8 cellular contexts compared by ENCODE assay signal in the genomic region with DNA sequence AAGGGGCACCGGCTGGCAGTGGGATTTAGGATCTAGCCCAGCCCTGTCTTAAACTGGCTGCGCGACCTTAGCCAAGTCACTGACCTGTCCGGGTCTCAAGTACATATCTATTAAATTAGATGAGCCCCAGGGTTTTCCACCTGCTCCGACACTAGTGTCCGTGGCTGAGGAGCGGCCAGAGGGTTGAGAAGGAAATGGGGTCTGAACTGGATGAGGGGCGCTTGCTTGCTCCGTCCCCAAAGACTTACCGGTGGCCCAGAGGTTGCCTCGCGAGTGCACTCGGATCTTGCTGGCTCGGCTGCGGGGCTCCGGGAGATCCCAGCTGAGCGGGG. TPM values are rescaled to one million over a fixed set of nuclear protein-coding genes. Genes with fewer than 3 reads are reported as not detected.
DNase-seq lines count a peak whose midpoint lies in the region; ATAC-seq and TF ChIP-seq lines count a peak whose summit lies in the region.

No MANE protein-coding gene starts in this region.

- peaks cover 0 to 13% of the 10 kb centered on the region in 2 donors for H3K36me3 Mint-ChIP-seq in CD4-positive, alpha-beta memory T cell
- H3K36me3 Mint-ChIP-seq in endodermal cell (ENCODE audit: low read depth) = peaks cover 5% of the 10 kb centered on the region

- peak overlapping the region; percentile 60 to 82 (median 72) for H3K4me3 Mint-ChIP-seq in CD4-positive, alpha-beta memory T cell
- peak overlapping the region; percentile 56 for H3K4me3 Mint-ChIP-seq in endodermal cell

- H3K9me3 Mint-ChIP-seq in CD4-positive, alpha-beta memory T cell = peaks cover 0 to 2% (median 0%) of the 10 kb centered on the region in 8 donors
- H3K9me3 Mint-ChIP-seq in endodermal cell = no peaks in the 10 kb centered on the region

- H4K20me1 ChIP-seq in osteoblast (ENCODE audit: insufficient read depth, low read length) = no peaks in the 10 kb centered on the region

- CTCF ChIA-PET in CD4-positive, alpha-beta memory T cell (lab: Charles Lee; ENCODE audit: partially characterized antibody) = interaction anchor here (1.1 to 3.5 kb wide), 8 partner anchors 11 to 220 kb away, joined by 3 to 19 read pairs (median 4); partner anchors contain the start of gene SEC11A

- peak overlapping the region; percentile 58 for H3K27ac ChIP-seq in CD4-positive, alpha-beta memory T cell (ENCODE audit: low read depth, low read length)
- H3K27ac ChIP-seq in endodermal cell (ENCODE audit: low read depth, low read length) (peak overlapping the region; percentile 22), osteoblast (ENCODE audit: low read depth, low read length) (peak overlapping the region; percentile 49)

- POLR2A ChIA-PET in CD4-positive, alpha-beta memory T cell (lab: Charles Lee; ENCODE audit: partially characterized antibody) = interaction anchor here (1.0 to 8.8 kb wide), 8 partner anchors 19 to 323 kb away, joined by 3 to 144 read pairs (median 21); partner anchors contain the start of gene SEC11A

- peaks cover 13% of the 10 kb centered on the region for H3K79me2 ChIP-seq in osteoblast (ENCODE audit: insufficient read depth, low read length)

- WGBS in endodermal cell (ENCODE audit: insufficient coverage in 1 of 2, insufficient read length in 1 of 2), 2 experiments = 26 to 35% methylated on average over 10 to 17 of the region's 17 CpGs

- no peaks in the 10 kb centered on the region for H3K27me3 Mint-ChIP-seq in CD4-positive, alpha-beta memory T cell
- H3K27me3 Mint-ChIP-seq in endodermal cell (ENCODE audit: insufficient read depth) = peaks cover 20% of the 10 kb centered on the region

- no peak for TF ChIP-seq CTCF in endodermal cell (conservative IDR thresholded peaks at IDR 0.05)
- TF ChIP-seq CTCF in osteoblast (IDR thresholded peaks at IDR 0.05; ENCODE audit: extremely low read depth, low read depth, low read length) = no peak

- H3K9ac ChIP-seq in NT2/D1 (ENCODE audit: insufficient read length, low read depth) (peak overlapping the region; percentile 84), endodermal cell (ENCODE audit: extremely low read depth, low read length, poor library complexity, severe bottlenecking) (peak overlapping the region; percentile 40)

- peak overlapping the region in 1 of 2 donors; percentile 39 for H3K4me3 ChIP-seq in CD4-positive, alpha-beta memory T cell (ENCODE audit: low read length in 2 of 2)
- H3K4me3 ChIP-seq in NT2/D1 (ENCODE audit: insufficient read length, low read depth) = peak overlapping the region; percentile 53
- peak overlapping the region; percentile 77 for H3K4me3 ChIP-seq in endodermal cell (ENCODE audit: low read length)
- peak overlapping the region; percentile 73 for H3K4me3 ChIP-seq in osteoblast (ENCODE audit: insufficient read depth, low read length)

- intact Hi-C loops in CD4-positive, alpha-beta memory T cell (cut with micrococcal nuclease) = loop anchor here (1.0 kb wide), 4 partner anchors 59 to 271 kb away; partner anchors contain the start of genes SEC11A and ZNF592

- DNase-seq in CD4-positive, alpha-beta memory T cell = no peak
- DNase-seq in NT2/D1 (ENCODE audit: low read depth, low spot score) = no peak
- DNase-seq in endodermal cell = no peak
- peak; percentile 75 for DNase-seq in osteoblast (ENCODE audit: insufficient read length, low spot score, missing footprints)
- no peak for DNase-seq in NK-92 treated with Interleukin-12 subunit alpha and Interleukin-12 subunit beta, amount 100 ng/mL, for 24 hours (lab: John Stamatoyannopoulos, UW)
- DNase-seq in SKM-1 treated with dmso at 0.1 percent for 144 hours (lab: John Stamatoyannopoulos, UW; ENCODE audit: unreplicated experiment) = no peak
- no peak for DNase-seq in MV-4-11 (lab: John Stamatoyannopoulos, UW)

- H3K36me3 ChIP-seq in CD4-positive, alpha-beta memory T cell (ENCODE audit: insufficient read depth, low read length) = no peaks in the 10 kb centered on the region
- H3K36me3 ChIP-seq in NT2/D1 (ENCODE audit: insufficient read depth, insufficient read length, low read length) = peaks cover 21% of the 10 kb centered on the region
- H3K36me3 ChIP-seq in endodermal cell (ENCODE audit: control insufficient read depth, insufficient read depth, low read length) = peaks cover 8% of the 10 kb centered on the region
- peaks cover 3% of the 10 kb centered on the region for H3K36me3 ChIP-seq in osteoblast (ENCODE audit: insufficient read depth, low read length)

- H3K27ac Mint-ChIP-seq in CD4-positive, alpha-beta memory T cell = peak overlapping the region in 5 of 7 donors; percentile 50 to 98 (median 62)
- H3K27ac Mint-ChIP-seq in endodermal cell = no peak overlapping the region

- peak overlapping the region; percentile 86 for H3K4me2 ChIP-seq in osteoblast (ENCODE audit: insufficient read depth, low read length)

- H3K4me1 Mint-ChIP-seq in CD4-positive, alpha-beta memory T cell = peaks cover 14 to 57% (median 38%) of the 10 kb centered on the region in 4 donors
- H3K4me1 Mint-ChIP-seq in endodermal cell = peaks cover 30% of the 10 kb centered on the region

- no peaks in the 10 kb centered on the region for H3K27me3 ChIP-seq in CD4-positive, alpha-beta memory T cell (ENCODE audit: insufficient read depth, low read length)
- peaks cover 23% of the 10 kb centered on the region for H3K27me3 ChIP-seq in NT2/D1 (ENCODE audit: insufficient read depth, insufficient read length)
- H3K27me3 ChIP-seq in endodermal cell (ENCODE audit: control insufficient read depth, insufficient read depth, low read length, poor library complexity, severe bottlenecking) = no peaks in the 10 kb centered on the region
- H3K27me3 ChIP-seq in osteoblast (ENCODE audit: insufficient read depth, low read length) = no peaks in the 10 kb centered on the region

- peaks cover 39% of the 10 kb centered on the region for H3K4me1 ChIP-seq in CD4-positive, alpha-beta memory T cell (ENCODE audit: insufficient read depth, low read length)
- H3K4me1 ChIP-seq in NT2/D1 (ENCODE audit: insufficient read depth, insufficient read length) (peaks cover 17% of the 10 kb centered on the region), endodermal cell (ENCODE audit: control insufficient read depth, insufficient read depth, low read length) (peaks cover 11% of the 10 kb centered on the region), osteoblast (ENCODE audit: insufficient read depth, low read length) (peaks cover 25% of the 10 kb centered on the region)

- H3K9me3 ChIP-seq in CD4-positive, alpha-beta memory T cell (ENCODE audit: control insufficient read depth in 1 of 2, low read length in 2 of 2) = no peaks in the 10 kb centered on the region
- H3K9me3 ChIP-seq in NT2/D1 (ENCODE audit: insufficient read depth, low read length) (no peaks in the 10 kb centered on the region), endodermal cell (ENCODE audit: control insufficient read depth, low read length) (no peaks in the 10 kb centered on the region), osteoblast (ENCODE audit: low read depth, low read length) (no peaks in the 10 kb centered on the region)

- ATAC-seq in HG03439 (IDR thresholded peaks at IDR 0.05; ENCODE audit: unreplicated experiment) = no peak

- H2AFZ ChIP-seq in osteoblast (ENCODE audit: low read length) = peak overlapping the region; percentile 66

RNA-seq across cellular contexts. Expression of gene NMB, which starts 0.3 kb away (rescaled TPM):
- 1 to 10 TPM; 2.4 to 2.5 TPM for total RNA-seq in CD4-positive, alpha-beta memory T cell
- 1 to 10 TPM; 4.0 to 4.1 TPM for polyA plus RNA-seq in CD4-positive, alpha-beta memory T cell
- total RNA-seq in endodermal cell = 1 to 10 TPM; 5.3 to 7.3 TPM
- 11.8 TPM for polyA plus RNA-seq in endodermal cell (2013, experiment 1 of 2)
- polyA plus RNA-seq in endodermal cell (2013, experiment 2 of 2) = 10.0 TPM
- 6.9 and 8.5 TPM in 2 replicates for total RNA-seq in osteoblast

RNA-seq across cellular contexts. Expression of gene WDR73, which starts 3.6 kb away (rescaled TPM):
- total RNA-seq in CD4-positive, alpha-beta memory T cell = 10 to 100 TPM; 39.4 to 42.5 TPM
- 10 to 100 TPM; 13.3 to 18.4 TPM for polyA plus RNA-seq in CD4-positive, alpha-beta memory T cell
- total RNA-seq in endodermal cell = 10 to 100 TPM; 44.1 to 46.8 TPM
- 37.9 TPM for polyA plus RNA-seq in endodermal cell (2013, experiment 1 of 2)
- polyA plus RNA-seq in endodermal cell (2013, experiment 2 of 2) = 32.1 TPM
- total RNA-seq in osteoblast = 34.5 and 35.1 TPM in 2 replicates

RNA-seq across cellular contexts. Expression of gene ZSCAN2, which starts 56.9 kb away (rescaled TPM):
- total RNA-seq in CD4-positive, alpha-beta memory T cell = 10 to 100 TPM; 11.4 to 14.1 TPM
- 1 to 10 TPM; 3.3 to 4.5 TPM for polyA plus RNA-seq in CD4-positive, alpha-beta memory T cell
- 10 to 100 TPM; 23.6 to 31.3 TPM for total RNA-seq in endodermal cell
- polyA plus RNA-seq in endodermal cell (2013, experiment 1 of 2) = 18.8 TPM
- 18.4 TPM for polyA plus RNA-seq in endodermal cell (2013, experiment 2 of 2)
- 14.1 and 14.7 TPM in 2 replicates for total RNA-seq in osteoblast

RNA-seq across cellular contexts. Expression of gene SEC11A, which starts 58.2 kb away (rescaled TPM):
- total RNA-seq in CD4-positive, alpha-beta memory T cell = 10 to 100 TPM; 85.0 to 86.8 TPM
- polyA plus RNA-seq in CD4-positive, alpha-beta memory T cell = 100 to 1,000 TPM; 129 to 168 TPM
- 100 to 1,000 TPM; 192 to 197 TPM for total RNA-seq in endodermal cell
- polyA plus RNA-seq in endodermal cell (2013, experiment 1 of 2) = 227 TPM
- 194 TPM for polyA plus RNA-seq in endodermal cell (2013, experiment 2 of 2)
- total RNA-seq in osteoblast = 200 and 202 TPM in 2 replicates
